Comparison of ENCODE assay signal across 8 cellular contexts in genomic region chr10:46255696-46256355, GRCh38. TPM values are rescaled to one million over a fixed set of nuclear protein-coding genes. Genes with fewer than 3 reads are reported as not detected.
DNase-seq lines count a peak whose midpoint lies in the region; ATAC-seq and TF ChIP-seq lines count a peak whose summit lies in the region.

No MANE protein-coding gene starts in this region.

- no peak overlapping the region for H3K9ac ChIP-seq in MM.1S (ENCODE audit: low read length)

- H3K36me3 ChIP-seq in MM.1S (replicated peaks; ENCODE audit: insufficient read depth, low read length) = no peaks in the 10 kb centered on the region
- H3K36me3 ChIP-seq in upper lobe of left lung = no peaks in the 10 kb centered on the region

- peak overlapping the region; percentile 51 for H3K27ac Mint-ChIP-seq in activated CD4-positive, alpha-beta T cell treated with anti-CD3 and anti-CD28 coated beads for 36 hours
- H3K27ac Mint-ChIP-seq in effector memory CD8-positive, alpha-beta T cell = peak overlapping the region; percentile 24 to 32

- no peak overlapping the region for H3K4me2 ChIP-seq in MM.1S (ENCODE audit: low read depth, low read length)

- peak; percentile 92 for ATAC-seq in activated CD4-positive, alpha-beta T cell treated with anti-CD3 and anti-CD28 coated beads for 36 hours
- peak; percentile 56 for ATAC-seq in effector memory CD8-positive, alpha-beta T cell (replicated peaks)
- ATAC-seq in upper lobe of left lung (ENCODE audit: low FRiP score in 2 of 2) (peak; percentile 76 to 83), GM21447 (IDR thresholded peaks at IDR 0.05; ENCODE audit: unreplicated experiment) (no peak)

- CTCF ChIA-PET in activated CD4-positive, alpha-beta T cell treated with anti-CD3 and anti-CD28 coated beads for 36 hours (lab: Charles Lee) = interaction anchor here (0.6 to 3.6 kb wide), 8 partner anchors 8 to 46 kb away, joined by 3 to 16 read pairs (median 5); no protein-coding TSS in a partner anchor

- 0 out of 2 replicates have a peak overlapping the region, but pooled peaks have one; percentile 34 for H2AFZ ChIP-seq in MM.1S (ENCODE audit: low read length)

- no peak overlapping the region for H3K4me3 Mint-ChIP-seq in activated CD4-positive, alpha-beta T cell treated with anti-CD3 and anti-CD28 coated beads for 36 hours
- H3K4me3 Mint-ChIP-seq in effector memory CD8-positive, alpha-beta T cell = no peak overlapping the region

- POLR2A ChIA-PET in activated CD4-positive, alpha-beta T cell treated with anti-CD3 and anti-CD28 coated beads for 36 hours (lab: Charles Lee) = no interaction called here

- H4K20me1 ChIP-seq in MM.1S (ENCODE audit: insufficient read depth, low read length) = no peaks in the 10 kb centered on the region

- TF ChIP-seq EP300 in upper lobe of left lung (IDR thresholded peaks at IDR 0.05) = no peak

- H3F3A ChIP-seq in MM.1S (ENCODE audit: insufficient read depth, low read length) = no peaks in the 10 kb centered on the region

- TF ChIP-seq CTCF in MM.1S (IDR thresholded peaks at IDR 0.05; ENCODE audit: low read length) (peak; percentile 71), upper lobe of left lung (IDR thresholded peaks at IDR 0.05) (peak in 4 of 6 experiments; percentile 30 to 34 (median 33))

- H3K9me3 Mint-ChIP-seq in activated CD4-positive, alpha-beta T cell treated with anti-CD3 and anti-CD28 coated beads for 36 hours (ENCODE audit: low read depth) = no peaks in the 10 kb centered on the region
- H3K9me3 Mint-ChIP-seq in effector memory CD8-positive, alpha-beta T cell = no peaks in the 10 kb centered on the region

- H3K4me1 ChIP-seq in MM.1S (ENCODE audit: low read length) (no peaks in the 10 kb centered on the region), upper lobe of left lung (peaks cover 0 to 7% (median 3%) of the 10 kb centered on the region in 4 donors)

- H3K27me3 ChIP-seq in MM.1S (replicated peaks; ENCODE audit: insufficient read depth, low read length) (no peaks in the 10 kb centered on the region), upper lobe of left lung (no peaks in the 10 kb centered on the region)

- H3K27me3 Mint-ChIP-seq in activated CD4-positive, alpha-beta T cell treated with anti-CD3 and anti-CD28 coated beads for 36 hours = no peaks in the 10 kb centered on the region
- no peaks in the 10 kb centered on the region for H3K27me3 Mint-ChIP-seq in effector memory CD8-positive, alpha-beta T cell

- H3K79me2 ChIP-seq in MM.1S (ENCODE audit: low read length) = no peaks in the 10 kb centered on the region

- H3K4me1 Mint-ChIP-seq in activated CD4-positive, alpha-beta T cell treated with anti-CD3 and anti-CD28 coated beads for 36 hours = peaks cover 36% of the 10 kb centered on the region
- H3K4me1 Mint-ChIP-seq in effector memory CD8-positive, alpha-beta T cell (ENCODE audit: low read depth in 2 of 2) = peaks cover 11 to 27% of the 10 kb centered on the region in 2 donors

- H3K27ac ChIP-seq in MM.1S (ENCODE audit: low read length) (no peak overlapping the region), upper lobe of left lung (peak overlapping the region in 1 of 4 donors; percentile 48)

- no peak for TF ChIP-seq POLR2A in upper lobe of left lung (IDR thresholded peaks at IDR 0.05)

- no peak overlapping the region for H3K4me3 ChIP-seq in MM.1S (ENCODE audit: low read length)
- no peak overlapping the region for H3K4me3 ChIP-seq in upper lobe of left lung

- H3K9me3 ChIP-seq in MM.1S (replicated peaks; ENCODE audit: insufficient read depth, low read length) (no peaks in the 10 kb centered on the region), upper lobe of left lung (no peaks in the 10 kb centered on the region)

- H3K9me2 ChIP-seq in MM.1S (replicated peaks; ENCODE audit: insufficient read depth, low read length) = no peaks in the 10 kb centered on the region

- WGBS in upper lobe of left lung, 2 donors = 28 to 37% methylated on average over 11 of the region's 11 CpGs

- intact Hi-C loops in activated CD4-positive, alpha-beta T cell treated with anti-CD3 and anti-CD28 coated beads for 36 hours (cut with DNase I, micrococcal nuclease) = loop anchor here (1.0 kb wide), 1 partner anchor 28 kb away; no protein-coding TSS in a partner anchor

- H3K36me3 Mint-ChIP-seq in activated CD4-positive, alpha-beta T cell treated with anti-CD3 and anti-CD28 coated beads for 36 hours (ENCODE audit: low read depth) = peaks cover 10% of the 10 kb centered on the region
- H3K36me3 Mint-ChIP-seq in effector memory CD8-positive, alpha-beta T cell (ENCODE audit: insufficient read depth) = peaks cover 24% of the 10 kb centered on the region

- peak; percentile 7 for DNase-seq in SIG-M5 treated with dmso at 0.1 percent for 504 hours (lab: John Stamatoyannopoulos, UW; ENCODE audit: unreplicated experiment)
- DNase-seq in SIG-M5 (lab: John Stamatoyannopoulos, UW) = no peak
- peak; percentile 33 for DNase-seq in MM.1S
- DNase-seq in activated CD4-positive, alpha-beta T cell treated with anti-CD3 and anti-CD28 coated beads for 36 hours = peak; percentile 83
- DNase-seq in effector memory CD8-positive, alpha-beta T cell = peak in 2 of 3 experiments; percentile 38 to 39
- DNase-seq in myocyte (ENCODE audit: low read depth) = peak; percentile 38
- DNase-seq in upper lobe of left lung = peak in 1 of 2 donors; percentile 63

RNA-seq across cellular contexts. Expression of gene ANTXRL, which starts 31.0 kb away (rescaled TPM):
- total RNA-seq in activated CD4-positive, alpha-beta T cell treated with anti-CD3 and anti-CD28 coated beads for 36 hours = not detected
- total RNA-seq in myocyte (not detected in 2 replicates), upper lobe of left lung (not detected)
- not detected for polyA plus RNA-seq in myocyte (2012)
